Comparison of ENCODE assay signal across 8 cellular contexts in the genomic region with DNA sequence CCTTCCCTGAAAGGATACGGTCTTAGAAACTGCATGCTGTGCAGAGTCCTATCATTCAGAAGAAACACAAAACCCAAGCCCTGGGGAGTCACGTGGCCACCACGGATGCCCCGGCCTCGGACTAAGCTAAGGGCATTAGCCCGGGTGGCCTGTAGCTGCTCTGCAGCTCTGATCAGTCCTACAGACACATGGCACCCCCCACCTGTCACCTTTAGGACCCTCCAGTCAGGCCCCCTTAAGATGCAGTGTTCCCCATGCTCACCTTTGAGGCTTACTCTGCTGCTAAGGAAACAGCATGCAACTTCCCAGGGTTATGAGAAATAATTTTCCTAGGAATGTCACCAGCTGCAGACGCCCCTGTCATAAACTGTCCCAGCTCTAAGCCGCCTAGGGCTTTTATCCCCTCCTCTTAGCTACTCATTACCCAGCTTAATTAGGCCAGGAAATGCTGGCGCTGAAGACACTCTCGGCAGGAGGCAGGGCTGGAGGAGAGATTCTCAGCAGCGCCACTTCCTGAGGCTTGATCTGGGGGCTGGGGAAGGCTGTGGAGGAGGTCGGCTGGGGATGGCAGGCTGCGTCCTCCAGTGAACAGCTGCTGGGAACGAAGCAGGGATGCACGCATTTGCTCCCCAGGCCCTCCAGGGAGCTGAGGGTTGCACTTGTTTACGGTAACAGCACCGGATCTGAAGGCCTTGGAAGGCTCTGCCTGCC. TPM values are rescaled to one million over a fixed set of nuclear protein-coding genes. Genes with fewer than 3 reads are reported as not detected.
DNase-seq lines count a peak whose midpoint lies in the region; ATAC-seq and TF ChIP-seq lines count a peak whose summit lies in the region.

No MANE protein-coding gene starts in this region.

- H3K4me1 ChIP-seq in Loucy (ENCODE audit: insufficient read depth, low read length, poor library complexity, severe bottlenecking): peaks cover 20% of the 10 kb centered on the region
- peaks cover 28% of the 10 kb centered on the region for H3K4me1 ChIP-seq in body of pancreas
- H3K4me1 ChIP-seq in parathyroid adenoma: no peaks in the 10 kb centered on the region

- TF ChIP-seq POLR2A in body of pancreas (IDR thresholded peaks at IDR 0.05): peak in 1 of 3 donors; percentile 17

- no peaks in the 10 kb centered on the region for H3F3A ChIP-seq in Loucy (ENCODE audit: low read depth)

- H3K27ac ChIP-seq in body of pancreas (peak overlapping the region; percentile 38 to 56 (median 50)), parathyroid adenoma (peak overlapping the region; percentile 4)

- TF ChIP-seq CTCF in Loucy (conservative IDR thresholded peaks at IDR 0.05; ENCODE audit: low read length) (no peak), body of pancreas (IDR thresholded peaks at IDR 0.05) (no peak), parathyroid adenoma (IDR thresholded peaks at IDR 0.05) (no peak)

- DNase-seq in activated CD4-positive, alpha-beta T cell treated with anti-CD3 and anti-CD28 coated beads, Interleukin-2, amount 10 ng/mL, durations not matched to agents 7 days and 5 days: peak; percentile 31
- no peak for DNase-seq in activated CD4-positive, alpha-beta T cell treated with anti-CD3 and anti-CD28 coated beads, Interleukin-2, amount 50 U/mL, for 1 hour
- peak in 3 of 4 donors; percentile 19 to 33 (median 25) for DNase-seq in body of pancreas
- no peak for DNase-seq in activated T-cell treated with anti-CD3 and anti-CD28 coated beads, Interleukin-2, amount 50 U/mL, for 48 hours
- no peak for DNase-seq in stimulated activated CD4-positive, alpha-beta T cell treated with anti-CD3 and anti-CD28 coated beads, Interleukin-1b, Interleukin-23, amount 100 ng/mL, for 48 hours

- POLR2A ChIA-PET in activated CD4-positive, alpha-beta T cell treated with anti-CD3 and anti-CD28 coated beads, Interleukin-2, amount 10 ng/mL, durations not matched to agents 7 days and 5 days (lab: Charles Lee): no interaction called here

- H3K27me3 ChIP-seq in Loucy (ENCODE audit: insufficient read depth, low read length, poor library complexity, severe bottlenecking) (no peaks in the 10 kb centered on the region), body of pancreas (no peaks in the 10 kb centered on the region), parathyroid adenoma (ENCODE audit: control insufficient read depth, insufficient read depth, low read length) (no peaks in the 10 kb centered on the region)

- ATAC-seq in body of pancreas (peak; percentile 65), HG02588 (IDR thresholded peaks at IDR 0.05; ENCODE audit: unreplicated experiment) (no peak)

- H3K9me2 ChIP-seq in Loucy (replicated peaks; ENCODE audit: low read depth, low read length): no peaks in the 10 kb centered on the region

- no peaks in the 10 kb centered on the region for H3K27me3 Mint-ChIP-seq in activated CD4-positive, alpha-beta T cell treated with anti-CD3 and anti-CD28 coated beads, Interleukin-2, amount 10 ng/mL, durations not matched to agents 7 days and 5 days

- H3K4me2 ChIP-seq in Loucy (ENCODE audit: low read depth, low read length, poor library complexity, severe bottlenecking) (peak overlapping the region; percentile 63), parathyroid adenoma (ENCODE audit: low read length) (no peak overlapping the region)

- H3K9ac ChIP-seq in Loucy (ENCODE audit: low read depth, low read length, poor library complexity, severe bottlenecking): peak overlapping the region; percentile 18
- no peak overlapping the region for H3K9ac ChIP-seq in parathyroid adenoma

- peaks cover 32% of the 10 kb centered on the region for H3K4me1 Mint-ChIP-seq in activated CD4-positive, alpha-beta T cell treated with anti-CD3 and anti-CD28 coated beads, Interleukin-2, amount 10 ng/mL, durations not matched to agents 7 days and 5 days

- WGBS in body of pancreas, 2 donors: 39 to 47% methylated on average over 5 to 17 of the region's 17 CpGs

- peak overlapping the region; percentile 74 for H3K27ac Mint-ChIP-seq in activated CD4-positive, alpha-beta T cell treated with anti-CD3 and anti-CD28 coated beads, Interleukin-2, amount 10 ng/mL, durations not matched to agents 7 days and 5 days

- H3K4me3 ChIP-seq in Loucy (ENCODE audit: low read length, poor library complexity, severe bottlenecking) (peak overlapping the region; percentile 15), body of pancreas (no peak overlapping the region), parathyroid adenoma (ENCODE audit: low read depth, low read length) (no peak overlapping the region)

- H3K36me3 Mint-ChIP-seq in activated CD4-positive, alpha-beta T cell treated with anti-CD3 and anti-CD28 coated beads, Interleukin-2, amount 10 ng/mL, durations not matched to agents 7 days and 5 days (ENCODE audit: low read depth): no peaks in the 10 kb centered on the region

- peak overlapping the region; percentile 73 for H2AFZ ChIP-seq in Loucy (ENCODE audit: low read length)
- H2AFZ ChIP-seq in parathyroid adenoma: no peak overlapping the region

- H3K4me3 Mint-ChIP-seq in activated CD4-positive, alpha-beta T cell treated with anti-CD3 and anti-CD28 coated beads, Interleukin-2, amount 10 ng/mL, durations not matched to agents 7 days and 5 days: no peak overlapping the region

- no peaks in the 10 kb centered on the region for H3K79me2 ChIP-seq in Loucy (ENCODE audit: insufficient read depth, low read length)
- no peaks in the 10 kb centered on the region for H3K79me2 ChIP-seq in parathyroid adenoma

- H3K9me3 Mint-ChIP-seq in activated CD4-positive, alpha-beta T cell treated with anti-CD3 and anti-CD28 coated beads, Interleukin-2, amount 10 ng/mL, durations not matched to agents 7 days and 5 days: no peaks in the 10 kb centered on the region

- H3K36me3 ChIP-seq in Loucy (ENCODE audit: insufficient read depth, low read length): no peaks in the 10 kb centered on the region
- H3K36me3 ChIP-seq in body of pancreas (replicated peaks in 1 of 2; ENCODE audit: insufficient read depth in 1 of 2, low read depth in 2 of 2): no peaks in the 10 kb centered on the region
- no peaks in the 10 kb centered on the region for H3K36me3 ChIP-seq in parathyroid adenoma (ENCODE audit: control insufficient read depth, insufficient read depth, low read length)

- H4K20me1 ChIP-seq in Loucy (ENCODE audit: insufficient read depth, low read length, poor library complexity, severe bottlenecking): no peaks in the 10 kb centered on the region

- intact Hi-C loops in body of pancreas (cut with DNase I): no loop called here

- H3K9me3 ChIP-seq in Loucy (ENCODE audit: insufficient read depth, low read depth, low read length) (no peaks in the 10 kb centered on the region), body of pancreas (no peaks in the 10 kb centered on the region), parathyroid adenoma (ENCODE audit: control insufficient read depth, low read length) (no peaks in the 10 kb centered on the region)

- CTCF ChIA-PET in activated CD4-positive, alpha-beta T cell treated with anti-CD3 and anti-CD28 coated beads, Interleukin-2, amount 10 ng/mL, durations not matched to agents 7 days and 5 days (lab: Charles Lee): interaction anchor here (0.6 to 4.9 kb wide), 5 partner anchors 8 to 120 kb away, joined by 3 to 26 read pairs (median 4); partner anchors contain the start of gene ADA2

RNA-seq across cellular contexts. Expression of gene ADA2, which starts 47.2 kb away (rescaled TPM):
- 100 to 1,000 TPM; 118 to 137 TPM for total RNA-seq in activated CD4-positive, alpha-beta T cell treated with anti-CD3 and anti-CD28 coated beads, Interleukin-2, amount 10 ng/mL, durations not matched to agents 7 days and 5 days
- total RNA-seq in body of pancreas: 1 to 10 TPM; 2.3 to 3.4 TPM

Comparison
In these comparisons a context has a peak if more than half of its experiments do, and no peak if none do; other contexts are left out.
1. DNase-seq: peak in activated CD4-positive, alpha-beta T cell treated with anti-CD3 and anti-CD28 coated beads, Interleukin-2, amount 10 ng/mL, durations not matched to agents 7 days and 5 days (single experiment) and body of pancreas (3 of 4); none in activated CD4-positive, alpha-beta T cell treated with anti-CD3 and anti-CD28 coated beads, Interleukin-2, amount 50 U/mL, for 1 hour (single experiment), activated T-cell treated with anti-CD3 and anti-CD28 coated beads, Interleukin-2, amount 50 U/mL, for 48 hours (0 of 2) and stimulated activated CD4-positive, alpha-beta T cell treated with anti-CD3 and anti-CD28 coated beads, Interleukin-1b, Interleukin-23, amount 100 ng/mL, for 48 hours (single experiment).
2. RNA of gene ADA2, which starts 47.2 kb away (total RNA-seq): 118 to 137 TPM in activated CD4-positive, alpha-beta T cell treated with anti-CD3 and anti-CD28 coated beads, Interleukin-2, amount 10 ng/mL, durations not matched to agents 7 days and 5 days; 2.3 to 3.4 TPM in body of pancreas; every median in the first group is over 10 times any median in the second.